Comparison of ENCODE assay signal across 12 cellular contexts in the genomic region with DNA sequence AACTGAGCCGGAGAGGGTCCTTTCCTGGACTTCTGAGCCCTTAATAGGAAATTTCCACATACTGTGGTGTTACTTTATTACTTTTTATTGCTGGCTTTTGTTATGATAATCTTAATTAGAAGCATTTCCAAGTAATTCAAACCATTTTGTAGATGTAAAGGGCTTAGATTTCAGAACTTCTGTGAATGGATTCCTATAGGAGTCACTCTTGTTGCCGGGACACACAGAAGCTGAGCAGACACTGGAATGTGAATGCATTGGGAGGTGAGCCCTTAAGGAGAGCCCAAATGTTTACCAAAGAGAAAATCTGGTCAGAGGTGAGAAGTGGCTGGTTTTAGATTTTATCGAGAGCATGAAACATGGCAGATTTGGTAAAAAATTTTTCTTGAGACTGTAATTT.
DNase-seq lines count a peak whose midpoint lies in the region; ATAC-seq and TF ChIP-seq lines count a peak whose summit lies in the region.
"Had no signal": no experiment of that assay in that cellular context is flagged by ENCODE, and none has a peak within 500 bp of the region (broad histone marks: within the 10 kb centered on the region; RNA-seq: fewer than 3 reads in every experiment).

No MANE protein-coding gene starts in this region.

- H2AFZ ChIP-seq in H9 (ENCODE audit: low read length) (no peak overlapping the region), smooth muscle cell (ENCODE audit: low read depth) (no peak overlapping the region)

- H3K4me1 ChIP-seq in H9 (ENCODE audit: insufficient read depth, low read length), result peaks cover 13% of the 10 kb centered on the region
- peaks cover 70% of the 10 kb centered on the region for H3K4me1 ChIP-seq in adipocyte (ENCODE audit: control insufficient read depth, insufficient read depth, low read length)
- peaks cover 0 to 25% (median 16%) of the 10 kb centered on the region in 4 donors for H3K4me1 ChIP-seq in liver (ENCODE audit: control insufficient read depth in 4 of 4, insufficient read depth in 4 of 4, low read length in 3 of 4)
- H3K4me1 ChIP-seq in smooth muscle cell (ENCODE audit: low read depth), result peaks cover 36% of the 10 kb centered on the region

- no peak for TF ChIP-seq RAD21 in liver (IDR thresholded peaks at IDR 0.05)

- no peaks in the 10 kb centered on the region for H3K79me1 ChIP-seq in H9 (ENCODE audit: insufficient read depth, low read depth, low read length, poor library complexity, severe bottlenecking)

- DNase-seq in H9, result no peak
- peak; percentile 69 for DNase-seq in adipocyte (ENCODE audit: low read depth)
- DNase-seq in smooth muscle cell (lab: John Stamatoyannopoulos, UW; ENCODE audit: unreplicated experiment), result no peak
- no peak for DNase-seq in C1 segment of cervical spinal cord (lab: John Stamatoyannopoulos, UW)
- DNase-seq in GF-D8 (lab: John Stamatoyannopoulos, UW), result no peak
- DNase-seq in foreskin melanocyte, result no peak
- DNase-seq: kidney, NCI-H82 had no signal

- no peak for ATAC-seq in HG02870 (IDR thresholded peaks at IDR 0.05; ENCODE audit: unreplicated experiment)
- ATAC-seq: esophagus mucosa had no signal

- no peak overlapping the region for H3T11ph ChIP-seq in H9 (ENCODE audit: low read length)

- no peak overlapping the region for H2AK5ac ChIP-seq in H9 (ENCODE audit: insufficient read length, low read length)

- peaks cover 4 to 42% (median 14%) of the 10 kb centered on the region in 3 experiments for H3K36me3 Mint-ChIP-seq in H9 (ENCODE audit: insufficient read depth in 1 of 3, low read depth in 3 of 3)

- no peak overlapping the region for H4K91ac ChIP-seq in H9 (ENCODE audit: insufficient read length, low read depth, low read length)

- no peak overlapping the region for H3K4me2 ChIP-seq in H9 (ENCODE audit: insufficient read depth, insufficient read length, low read length)
- peak overlapping the region; percentile 67 for H3K4me2 ChIP-seq in smooth muscle cell

- H3K23ac ChIP-seq in H9 (ENCODE audit: insufficient read length, low read depth, low read length), result no peak overlapping the region

- H3K23me2 ChIP-seq in H9 (ENCODE audit: insufficient read length, low read depth, low read length, poor library complexity, severe bottlenecking), result no peaks in the 10 kb centered on the region

- no peak overlapping the region for H3K56ac ChIP-seq in H9 (ENCODE audit: insufficient read length, low read depth, low read length)

- H2BK12ac ChIP-seq in H9 (ENCODE audit: insufficient read length, low read depth, low read length), result no peak overlapping the region

- H3K18ac ChIP-seq in H9 (ENCODE audit: insufficient read length, low read depth, low read length), result no peak overlapping the region

- H3K4me1 Mint-ChIP-seq in H9, result peaks cover 39 to 54% of the 10 kb centered on the region in 2 experiments

- H3K27ac ChIP-seq in H9 (ENCODE audit: insufficient read length, low read depth, low read length) (no peak overlapping the region), liver (ENCODE audit: low read depth in 1 of 2, low read length in 2 of 2) (peak overlapping the region; percentile 42 to 45), smooth muscle cell (ENCODE audit: low read depth) (peak overlapping the region; percentile 99)

- no peaks in the 10 kb centered on the region for H3K9me3 ChIP-seq in H9 (ENCODE audit: control insufficient read depth, low read depth, low read length)
- H3K9me3 ChIP-seq in adipocyte (ENCODE audit: control insufficient read depth, low read length), result no peaks in the 10 kb centered on the region
- H3K9me3 ChIP-seq in liver (ENCODE audit: control insufficient read depth in 4 of 4, low read length in 3 of 4), result no peaks in the 10 kb centered on the region
- H3K9me3 ChIP-seq in smooth muscle cell (replicated peaks; ENCODE audit: low read depth), result no peaks in the 10 kb centered on the region

- H3K9ac ChIP-seq in H9 (ENCODE audit: extremely low read depth, insufficient read length, low read length) (no peak overlapping the region), adipocyte (ENCODE audit: low read length) (peak overlapping the region; percentile 62), liver (ENCODE audit: low read depth in 1 of 2, low read length in 2 of 2) (no peak overlapping the region), smooth muscle cell (ENCODE audit: low read depth) (peak overlapping the region; percentile 42)

- H4K8ac ChIP-seq in H9 (replicated peaks; ENCODE audit: insufficient read length, low read depth, low read length), result no peak overlapping the region

- H4K20me1 ChIP-seq in H9 (ENCODE audit: control insufficient read depth, insufficient read depth, insufficient read length) (no peaks in the 10 kb centered on the region), smooth muscle cell (ENCODE audit: low read depth) (peaks cover 99% of the 10 kb centered on the region)

- no peak overlapping the region for H2BK120ac ChIP-seq in H9 (ENCODE audit: low read depth, low read length, poor library complexity, severe bottlenecking)

- H3K4me3 Mint-ChIP-seq in H9, result no peak overlapping the region
- H3K4me3 Mint-ChIP-seq: T-helper 1 cell treated with Interleukin-12 subunit alpha and Interleukin-12 subunit beta and Interleukin-4 antibody, amounts not matched to agents 30 μg/mL and 1 μg/mL, for 36 hours had no signal

- peak overlapping the region; percentile 50 for H3K4me3 ChIP-seq in adipocyte (ENCODE audit: low read length)
- H3K4me3 ChIP-seq in liver (ENCODE audit: low read depth in 1 of 3, low read length in 3 of 3), result no peak overlapping the region
- H3K4me3 ChIP-seq in smooth muscle cell, result no peak overlapping the region

- no peaks in the 10 kb centered on the region for H3K27me3 Mint-ChIP-seq in H9 (ENCODE audit: low read depth)

- H3K79me2 ChIP-seq in H9 (ENCODE audit: insufficient read depth, low read length) (peaks cover 10% of the 10 kb centered on the region; the same call in 1 of the 2 replicates), smooth muscle cell (ENCODE audit: low read depth) (peaks cover 98% of the 10 kb centered on the region)

- H3K14ac ChIP-seq in H9 (ENCODE audit: insufficient read depth, low read length), result no peak overlapping the region

- no peak overlapping the region for H3K4ac ChIP-seq in H9 (ENCODE audit: low read depth, low read length)

- H3F3A ChIP-seq in smooth muscle cell (ENCODE audit: low read depth), result peaks cover 81% of the 10 kb centered on the region

- peak overlapping the region; percentile 28 to 87 (median 76); a peak in 6 of 7 replicates for H3K27ac Mint-ChIP-seq in H9
- H3K27ac Mint-ChIP-seq: T-helper 1 cell treated with Interleukin-12 subunit alpha and Interleukin-12 subunit beta and Interleukin-4 antibody, amounts not matched to agents 30 μg/mL and 1 μg/mL, for 36 hours had no signal

- H2BK5ac ChIP-seq in H9 (ENCODE audit: insufficient read length, low read length), result no peak overlapping the region

- no peak overlapping the region for H4K5ac ChIP-seq in H9 (ENCODE audit: insufficient read length, low read depth, low read length)

- no peaks in the 10 kb centered on the region for H3K9me3 Mint-ChIP-seq in H9

- no CpG with 5 or more reads among the region's 3 CpGs for WGBS in H9 (ENCODE audit: extremely low coverage, insufficient read length, low lambda C conversion rate)
- WGBS in liver, result 81% methylated on average over 3 of the region's 3 CpGs
- WGBS in smooth muscle cell (ENCODE audit: low lambda C conversion rate), result 44% methylated on average over 3 of the region's 3 CpGs

- no peak for TF ChIP-seq CTCF in H9 (conservative IDR thresholded peaks at IDR 0.05)
- TF ChIP-seq CTCF in liver (IDR thresholded peaks at IDR 0.05; ENCODE audit: low read depth, low read length, missing input control), result no peak
- TF ChIP-seq CTCF in smooth muscle cell (IDR thresholded peaks at IDR 0.05; ENCODE audit: borderline replicate concordance, insufficient read depth, poor library complexity, severe bottlenecking), result no peak

- H2BK20ac ChIP-seq in H9 (ENCODE audit: low read depth, low read length, poor library complexity, severe bottlenecking), result no peak overlapping the region

- H3K27me3 ChIP-seq in H9 (ENCODE audit: insufficient read depth, low read length), result no peaks in the 10 kb centered on the region
- H3K27me3 ChIP-seq in adipocyte (replicated peaks; ENCODE audit: control insufficient read depth, insufficient read depth, low read length), result no peaks in the 10 kb centered on the region
- no peaks in the 10 kb centered on the region for H3K27me3 ChIP-seq in liver (ENCODE audit: control insufficient read depth in 4 of 4, insufficient read depth in 4 of 4, low read length in 3 of 4)
- no peaks in the 10 kb centered on the region for H3K27me3 ChIP-seq in smooth muscle cell (ENCODE audit: low read depth)

- peaks cover 43% of the 10 kb centered on the region for H3K36me3 ChIP-seq in adipocyte (ENCODE audit: control insufficient read depth, insufficient read depth, low read length, severe bottlenecking)
- H3K36me3 ChIP-seq in liver (ENCODE audit: control insufficient read depth in 4 of 4, insufficient read depth in 3 of 4, low read depth in 1 of 4, low read length in 3 of 4), result peaks cover 0 to 3% (median under 1%) of the 10 kb centered on the region in 4 donors
- H3K36me3 ChIP-seq in smooth muscle cell (ENCODE audit: low read depth), result peaks cover 1% of the 10 kb centered on the region

- H2BK15ac ChIP-seq in H9 (ENCODE audit: low read depth, low read length), result no peak overlapping the region

TF ChIP-seq in liver, 16 proteins besides CTCF, POLR2A, EP300 and RAD21:
- TF ChIP-seq SP1 (IDR thresholded peaks at IDR 0.05), result no peak
- TF ChIP-seq, protein P1, sequence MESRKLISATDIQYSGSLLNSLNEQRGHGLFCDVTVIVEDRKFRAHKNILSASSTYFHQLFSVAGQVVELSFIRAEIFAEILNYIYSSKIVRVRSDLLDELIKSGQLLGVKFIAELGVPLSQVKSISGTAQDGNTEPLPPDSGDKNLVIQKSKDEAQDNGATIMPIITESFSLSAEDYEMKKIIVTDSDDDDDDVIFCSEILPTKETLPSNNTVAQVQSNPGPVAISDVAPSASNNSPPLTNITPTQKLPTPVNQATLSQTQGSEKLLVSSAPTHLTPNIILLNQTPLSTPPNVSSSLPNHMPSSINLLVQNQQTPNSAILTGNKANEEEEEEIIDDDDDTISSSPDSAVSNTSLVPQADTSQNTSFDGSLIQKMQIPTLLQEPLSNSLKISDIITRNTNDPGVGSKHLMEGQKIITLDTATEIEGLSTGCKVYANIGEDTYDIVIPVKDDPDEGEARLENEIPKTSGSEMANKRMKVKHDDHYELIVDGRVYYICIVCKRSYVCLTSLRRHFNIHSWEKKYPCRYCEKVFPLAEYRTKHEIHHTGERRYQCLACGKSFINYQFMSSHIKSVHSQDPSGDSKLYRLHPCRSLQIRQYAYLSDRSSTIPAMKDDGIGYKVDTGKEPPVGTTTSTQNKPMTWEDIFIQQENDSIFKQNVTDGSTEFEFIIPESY (IDR thresholded peaks at IDR 0.05), result no peak
- TF ChIP-seq JUND (IDR thresholded peaks at IDR 0.05), result no peak
- no peak for TF ChIP-seq HNF4A (conservative IDR thresholded peaks at IDR 0.05)
- TF ChIP-seq GABPA (IDR thresholded peaks at IDR 0.05 in 1 of 2, conservative IDR thresholded peaks at IDR 0.05 in 1 of 2), result no peak
- no peak for TF ChIP-seq RXRA (IDR thresholded peaks at IDR 0.05)
- TF ChIP-seq YY1 (IDR thresholded peaks at IDR 0.05), result no peak
- no peak for TF ChIP-seq TAF1 (conservative IDR thresholded peaks at IDR 0.05)
- no peak for TF ChIP-seq NR2F2 (IDR thresholded peaks at IDR 0.05)
TF ChIP-seq in liver: peak in this region for 0.

Comparison
In these comparisons a context has a peak if more than half of its experiments do, and no peak if none do; other contexts are left out.
1. H3K9ac ChIP-seq: peak in adipocyte (single experiment) and smooth muscle cell (single experiment); none in H9 (single experiment) and liver (0 of 2).